13 cellular contexts compared by ENCODE assay signal in the genomic region with DNA sequence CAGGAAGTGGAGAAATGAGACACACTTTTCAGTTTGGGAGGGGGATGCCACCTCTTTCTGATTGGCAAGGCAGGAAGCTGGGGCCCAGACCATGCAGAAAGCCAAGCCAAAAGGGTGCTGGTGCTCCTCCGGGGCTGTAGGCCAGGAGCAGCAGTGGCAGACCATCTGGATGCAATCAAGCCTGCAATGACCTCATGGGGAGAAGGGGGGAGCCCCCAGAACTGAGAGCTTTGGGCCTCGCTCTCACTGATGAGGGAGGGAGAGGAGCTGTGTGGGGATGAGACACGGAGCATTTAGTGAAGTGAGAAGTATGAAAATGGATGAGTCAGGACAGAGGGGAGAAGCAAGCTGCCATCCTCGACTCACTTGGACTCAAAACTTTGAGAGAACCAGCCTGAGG.
DNase-seq lines count a peak whose midpoint lies in the region; ATAC-seq and TF ChIP-seq lines count a peak whose summit lies in the region.
"Had no signal": no experiment of that assay in that cellular context is flagged by ENCODE, and none has a peak within 500 bp of the region (broad histone marks: within the 10 kb centered on the region; RNA-seq: fewer than 3 reads in every experiment).

No MANE protein-coding gene starts in this region.

- TF ChIP-seq RAD21 in SK-N-SH (IDR thresholded peaks at IDR 0.05; ENCODE audit: low read length): no peak

- CTCF ChIA-PET in GM10248 (lab: Yijun Ruan, JAX) (no interaction called here), SK-N-SH (lab: Yijun Ruan, JAX) (interaction anchor here (0.8 to 1.4 kb wide), 3 partner anchors 11 to 61 kb away, joined by 3 to 4 read pairs (median 4); no protein-coding TSS in a partner anchor)

- no peak; a peak in 1 of 4 replicates for TF ChIP-seq EP300 in SK-N-SH (IDR thresholded peaks at IDR 0.05; ENCODE audit: borderline replicate concordance in 1 of 2, low read depth in 1 of 2, low read length in 1 of 2)

- H3K36me3 ChIP-seq in SK-N-SH (replicated peaks in 1 of 2; ENCODE audit: control insufficient read depth in 1 of 2, insufficient read depth in 2 of 2, low read length in 1 of 2): no peaks in the 10 kb centered on the region
- H3K36me3 ChIP-seq: neutrophil had no signal

- H3K79me2 ChIP-seq in SK-N-SH (ENCODE audit: insufficient read depth): no peaks in the 10 kb centered on the region

- H3K9me2 ChIP-seq in SK-N-SH: no peaks in the 10 kb centered on the region

- H3K27ac ChIP-seq in SK-N-SH (ENCODE audit: low read depth in 2 of 2, low read length in 1 of 2): peak overlapping the region; percentile 57 to 65
- H3K27ac ChIP-seq: dorsolateral prefrontal cortex, neutrophil had no signal

- H3K9ac ChIP-seq in SK-N-SH: no peak overlapping the region

- H3K27me3 Mint-ChIP-seq in nephron progenitor cell (ENCODE audit: low read depth, poor library complexity): peaks cover 7% of the 10 kb centered on the region

- H3K27ac Mint-ChIP-seq in nephron progenitor cell: peak overlapping the region; percentile 50
- H3K27ac Mint-ChIP-seq: activated naive CD4-positive, alpha-beta T cell treated with anti-CD3 and anti-CD28 coated beads for 36 hours had no signal

- H3K4me3 ChIP-seq in SK-N-SH (ENCODE audit: low read depth in 2 of 2, low read length in 1 of 2): no peak overlapping the region
- H3K4me3 ChIP-seq: dorsolateral prefrontal cortex had no signal

- POLR2A ChIA-PET in GM10248 (lab: Yijun Ruan, JAX) (no interaction called here), SK-N-SH (lab: Yijun Ruan, JAX) (no interaction called here)

- H3K27me3 ChIP-seq in SK-N-SH (ENCODE audit: insufficient read depth): no peaks in the 10 kb centered on the region; the same call in 1 of the 2 replicates
- H3K27me3 ChIP-seq: neutrophil had no signal

- H2AFZ ChIP-seq in SK-N-SH (ENCODE audit: low read depth): 0 out of 2 replicates have a peak overlapping the region, but pooled peaks have one; percentile 16

- peak; percentile 27 for DNase-seq in GM10248 (ENCODE audit: extremely low spot score)
- peak; percentile 51 for DNase-seq in SK-N-SH
- no peak for DNase-seq in nephron progenitor cell
- DNase-seq in activated CD4-positive, alpha-beta T cell treated with anti-CD3 and anti-CD28 coated beads, Interleukin-2, amount 50 U/mL, for 1 hour: no peak
- DNase-seq in activated T-cell treated with anti-CD3 and anti-CD28 coated beads, Interleukin-2, amount 50 U/mL, for 1 hour: no peak
- no peak for DNase-seq in NK-92 treated with Interleukin-12 subunit alpha and Interleukin-12 subunit beta, amount 100 ng/mL, for 24 hours (lab: John Stamatoyannopoulos, UW)
- DNase-seq: activated naive CD4-positive, alpha-beta T cell treated with anti-CD3 and anti-CD28 coated beads for 36 hours; DMS153; dorsolateral prefrontal cortex; NCI-H1417 had no signal

- H3K4me1 Mint-ChIP-seq in nephron progenitor cell: peaks cover 12% of the 10 kb centered on the region

- no peaks in the 10 kb centered on the region for H3K9me3 ChIP-seq in SK-N-SH
- H3K9me3 ChIP-seq: neutrophil had no signal

- peak overlapping the region; percentile 52; the same call in 1 of the 2 replicates for H3K4me2 ChIP-seq in SK-N-SH

- H4K20me1 ChIP-seq in SK-N-SH (ENCODE audit: insufficient read depth): no peaks in the 10 kb centered on the region

- no peaks in the 10 kb centered on the region for H3K36me3 Mint-ChIP-seq in nephron progenitor cell (ENCODE audit: low read depth)

- TF ChIP-seq CTCF in GM10248 (IDR thresholded peaks at IDR 0.05; ENCODE audit: control extremely low read depth, extremely low read depth, low read depth, missing control alignments): no peak
- TF ChIP-seq CTCF in SK-N-SH (IDR thresholded peaks at IDR 0.05): no peak
- no peak for TF ChIP-seq CTCF in nephron progenitor cell (IDR thresholded peaks at IDR 0.05)

- H3F3A ChIP-seq in SK-N-SH (replicated peaks; ENCODE audit: insufficient read depth): no peaks in the 10 kb centered on the region

- H3K4me3 Mint-ChIP-seq in nephron progenitor cell: no peak overlapping the region
- H3K4me3 Mint-ChIP-seq: activated naive CD4-positive, alpha-beta T cell treated with anti-CD3 and anti-CD28 coated beads for 36 hours had no signal

- H3K4me1 ChIP-seq in SK-N-SH (ENCODE audit: control insufficient read depth in 1 of 2, insufficient read depth in 2 of 2, low read depth in 1 of 2, low read length in 1 of 2): peaks cover 0 to 21% of the 10 kb centered on the region in 2 experiments; a peak in 1 of 4 replicates

- peak; percentile 62 for ATAC-seq in GM21825 (IDR thresholded peaks at IDR 0.05; ENCODE audit: unreplicated experiment)
- no peak for ATAC-seq in GM18873 (IDR thresholded peaks at IDR 0.05; ENCODE audit: low FRiP score, unreplicated experiment)

- H3K9me3 Mint-ChIP-seq in nephron progenitor cell: peaks cover 28% of the 10 kb centered on the region
- H3K9me3 Mint-ChIP-seq: activated naive CD4-positive, alpha-beta T cell treated with anti-CD3 and anti-CD28 coated beads for 36 hours had no signal

- 4% methylated on average over 4 of the region's 4 CpGs for WGBS in SK-N-SH (ENCODE audit: low lambda C conversion rate)

TF ChIP-seq in SK-N-SH, 30 proteins besides CTCF, POLR2A, EP300 and RAD21:
- peak; percentile 29; the same call in 1 of the 2 replicates for TF ChIP-seq MAX (IDR thresholded peaks at IDR 0.05; ENCODE audit: low read depth)
- TF ChIP-seq RFX5 (IDR thresholded peaks at IDR 0.05; ENCODE audit: low read length): no peak
- peak; percentile 23; the same call in 1 of the 2 replicates for TF ChIP-seq FOSL2 (IDR thresholded peaks at IDR 0.05; ENCODE audit: borderline replicate concordance, low read depth)
- TF ChIP-seq RCOR1 (IDR thresholded peaks at IDR 0.05; ENCODE audit: low read length): 0 out of 2 replicates have a peak, but pooled peaks have one; percentile 19
- no peak for TF ChIP-seq FOXJ3 (CRISPR knock-in tag; IDR thresholded peaks at IDR 0.05)
- peak; percentile 92 for TF ChIP-seq TCF12 (IDR thresholded peaks at IDR 0.05)
- TF ChIP-seq PBX3 (IDR thresholded peaks at IDR 0.05): peak; percentile 42
- no peak for TF ChIP-seq SMC3 (IDR thresholded peaks at IDR 0.05; ENCODE audit: low read depth, low read length)
- TF ChIP-seq TEAD4 (IDR thresholded peaks at IDR 0.05; ENCODE audit: borderline replicate concordance, insufficient read depth): no peak
- no peak for TF ChIP-seq USF1 (IDR thresholded peaks at IDR 0.05; ENCODE audit: borderline replicate concordance, low read depth)
- TF ChIP-seq ELF1 (IDR thresholded peaks at IDR 0.05): no peak

Comparison
In these comparisons a context has a peak if more than half of its experiments do, and no peak if none do; other contexts are left out.
1. DNase-seq: peak in GM10248 (single experiment) and SK-N-SH (single experiment); none in nephron progenitor cell (single experiment), activated CD4-positive, alpha-beta T cell treated with anti-CD3 and anti-CD28 coated beads, Interleukin-2, amount 50 U/mL, for 1 hour (single experiment), activated T-cell treated with anti-CD3 and anti-CD28 coated beads, Interleukin-2, amount 50 U/mL, for 1 hour (single experiment) and NK-92 treated with Interleukin-12 subunit alpha and Interleukin-12 subunit beta, amount 100 ng/mL, for 24 hours (single experiment).